Comparison of ENCODE assay signal across 11 cellular contexts in genomic region chr15:65249641-65250040, GRCh38. TPM values are rescaled to one million over a fixed set of nuclear protein-coding genes. Genes with fewer than 3 reads are reported as not detected.
DNase-seq lines count a peak whose midpoint lies in the region; ATAC-seq and TF ChIP-seq lines count a peak whose summit lies in the region.
"Had no signal": no experiment of that assay in that cellular context is flagged by ENCODE, and none has a peak within 500 bp of the region (broad histone marks: within the 10 kb centered on the region; RNA-seq: fewer than 3 reads in every experiment).

No MANE protein-coding gene starts in this region.

- H2AFZ ChIP-seq in MM.1S (ENCODE audit: low read length) = no peak overlapping the region

- H3F3A ChIP-seq in MM.1S (ENCODE audit: insufficient read depth, low read length) = no peaks in the 10 kb centered on the region

- no peaks in the 10 kb centered on the region for H4K20me1 ChIP-seq in MM.1S (ENCODE audit: insufficient read depth, low read length)

- H3K4me2 ChIP-seq in MM.1S (ENCODE audit: low read depth, low read length) = no peak overlapping the region

- H3K27ac ChIP-seq in MM.1S (ENCODE audit: low read length) (no peak overlapping the region), left lung (no peak overlapping the region)

- no peak for TF ChIP-seq CTCF in MM.1S (IDR thresholded peaks at IDR 0.05; ENCODE audit: low read length)
- no peak for TF ChIP-seq CTCF in left lung (IDR thresholded peaks at IDR 0.05)

- H3K9me3 ChIP-seq in MM.1S (replicated peaks; ENCODE audit: insufficient read depth, low read length) (no peaks in the 10 kb centered on the region), left lung (no peaks in the 10 kb centered on the region)

- H3K9me2 ChIP-seq in MM.1S (replicated peaks; ENCODE audit: insufficient read depth, low read length) = no peaks in the 10 kb centered on the region

- no peaks in the 10 kb centered on the region for H3K79me2 ChIP-seq in MM.1S (ENCODE audit: low read length)

- intact Hi-C loops in left lung (cut with DNase I) = no loop called here

- H3K36me3 ChIP-seq in MM.1S (replicated peaks; ENCODE audit: insufficient read depth, low read length) = no peaks in the 10 kb centered on the region
- peaks cover 0 to 7% of the 10 kb centered on the region in 2 donors for H3K36me3 ChIP-seq in left lung

- H3K4me3 ChIP-seq in MM.1S (ENCODE audit: low read length) (no peak overlapping the region), left lung (no peak overlapping the region)

- H3K27me3 ChIP-seq in MM.1S (replicated peaks; ENCODE audit: insufficient read depth, low read length) (no peaks in the 10 kb centered on the region), left lung (no peaks in the 10 kb centered on the region)

- H3K9ac ChIP-seq in MM.1S (ENCODE audit: low read length) = no peak overlapping the region

- ATAC-seq in HG02642 (IDR thresholded peaks at IDR 0.05; ENCODE audit: poor library complexity, unreplicated experiment) (peak; percentile 62), left lung (no peak)

- no peaks in the 10 kb centered on the region for H3K4me1 ChIP-seq in MM.1S (ENCODE audit: low read length)
- no peaks in the 10 kb centered on the region for H3K4me1 ChIP-seq in left lung

- DNase-seq in ELF-1 (ENCODE audit: low read depth, low spot score) (peak; percentile 15), activated T-cell treated with anti-CD3 and anti-CD28 coated beads for 4 hours (peak; percentile 49), MM.1S (no peak), Kasumi-1 (lab: John Stamatoyannopoulos, UW) (no peak), RPMI8226 (no peak), left lung (no peak)
- peak; percentile 61 to 68 (median 63) for DNase-seq in stimulated activated CD4-positive, alpha-beta T cell treated with anti-CD3 and anti-CD28 coated beads, Interleukin-12 subunit alpha, Interleukin-12 subunit beta, amount 100 ng/mL, for 48 hours (ENCODE audit: low read depth in 2 of 3, low spot score in 1 of 3)
- DNase-seq: NCI-H1092 treated with DMSO at 0.1 percent for 48 hours had no signal

RNA-seq across cellular contexts. Expression of gene PARP16, which starts 37.0 kb away (rescaled TPM):
- total RNA-seq in left lung = 1 to 10 TPM; 8.0 to 8.2 TPM

RNA-seq across cellular contexts. Expression of gene CILP, which starts 38.4 kb away (rescaled TPM):
- total RNA-seq in left lung = 1 to 10 TPM; 1.4 to 8.5 TPM
- total RNA-seq: epithelial cell of proximal tubule had no signal

RNA-seq across cellular contexts. Expression of gene RNU5A-1, which starts 46.2 kb away (rescaled TPM):
- total RNA-seq in left lung = not detected
- total RNA-seq: epithelial cell of proximal tubule, liver had no signal

RNA-seq across cellular contexts. Expression of gene RNU5B-1, which starts 54.8 kb away (rescaled TPM):
- 10 to 100 TPM in 1 of 2 donors, not detected in 1; 26.6 TPM for total RNA-seq in left lung
- total RNA-seq: epithelial cell of proximal tubule, liver had no signal

Comparison
In these comparisons a context has a peak if more than half of its experiments do, and no peak if none do; other contexts are left out.
1. DNase-seq: peak in ELF-1 (single experiment), activated T-cell treated with anti-CD3 and anti-CD28 coated beads for 4 hours (single experiment) and stimulated activated CD4-positive, alpha-beta T cell treated with anti-CD3 and anti-CD28 coated beads, Interleukin-12 subunit alpha, Interleukin-12 subunit beta, amount 100 ng/mL, for 48 hours (3 of 3); none in MM.1S (single experiment), Kasumi-1 (0 of 2), RPMI8226 (single experiment) and left lung (0 of 2).